Comparison of ENCODE assay signal across 22 cellular contexts in the genomic region with DNA sequence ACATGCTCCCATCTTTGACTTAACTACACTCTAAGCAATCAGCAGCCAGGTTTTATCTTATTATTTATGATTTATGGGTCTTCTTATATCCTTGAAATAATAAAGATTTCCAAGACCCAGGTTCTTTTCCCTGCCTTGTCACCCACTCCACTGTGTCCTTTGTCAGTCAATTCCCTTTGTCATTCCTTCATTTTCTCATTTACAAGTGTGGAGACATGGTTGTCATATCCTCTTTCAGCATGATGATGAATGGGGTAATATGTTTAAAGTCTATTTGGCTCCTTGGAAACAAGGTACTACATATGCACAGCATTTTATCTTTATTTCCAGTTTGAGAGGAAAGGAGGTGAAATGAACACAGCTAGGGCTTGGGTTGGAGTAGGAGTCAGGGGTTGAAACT.
A peak's percentile ranks its signal among the peaks of the same experiment; 100 is the strongest.
DNase-seq lines count a peak whose midpoint lies in the region; ATAC-seq, FAIRE-seq and TF ChIP-seq lines count a peak whose summit lies in the region.
"Had no signal": no experiment of that assay in that cellular context is flagged by ENCODE, and none has a peak within 500 bp of the region (broad histone marks: within the 10 kb centered on the region; RNA-seq: fewer than 3 reads in every experiment).

No MANE protein-coding gene starts in this region.

- FAIRE-seq in GM12878 (lab: Jason Lieb, UNC), result peak; percentile 38
- FAIRE-seq: A204.1, G401.6, GM12892, GM18507 had no signal

- no peak overlapping the region for H3K4me2 ChIP-seq in GM12878 (ENCODE audit: control insufficient read depth, insufficient read depth)
- no peak overlapping the region for H3K4me2 ChIP-seq in smooth muscle cell
- H3K4me2 ChIP-seq: BLaER1 had no signal

- H3K27me3 ChIP-seq in GM12878 (replicated peaks in 1 of 2; ENCODE audit: control insufficient read depth in 2 of 2, insufficient read depth in 2 of 2, low read length in 1 of 2) (no peaks in the 10 kb centered on the region), endodermal cell (ENCODE audit: control insufficient read depth, insufficient read depth, low read length, poor library complexity, severe bottlenecking) (no peaks in the 10 kb centered on the region), smooth muscle cell (ENCODE audit: low read depth) (no peaks in the 10 kb centered on the region), Peyer's patch (no peaks in the 10 kb centered on the region)
- H3K27me3 ChIP-seq: BE2C, BLaER1 had no signal

- intact Hi-C loops in GM12878 (cut with micrococcal nuclease; ENCODE audit: unreplicated experiment), result no loop called here

- TF ChIP-seq CTCF in GM12878 (IDR thresholded peaks at IDR 0.05 in 2 of 3, conservative IDR thresholded peaks at IDR 0.05 in 1 of 3; ENCODE audit: control insufficient read depth in 2 of 3, extremely low read depth in 1 of 3, insufficient read depth in 1 of 3, low read depth in 3 of 3, low read length in 3 of 3) (no peak), endodermal cell (conservative IDR thresholded peaks at IDR 0.05) (no peak), smooth muscle cell (IDR thresholded peaks at IDR 0.05; ENCODE audit: borderline replicate concordance, insufficient read depth, poor library complexity, severe bottlenecking) (no peak), Peyer's patch (IDR thresholded peaks at IDR 0.05) (no peak)

- H3K4me3 Mint-ChIP-seq in endodermal cell, result no peak overlapping the region
- H3K4me3 Mint-ChIP-seq: CD14-positive monocyte; CD4-positive, alpha-beta memory T cell; CD4-positive, CD25-positive, alpha-beta regulatory T cell; CD8-positive, alpha-beta memory T cell had no signal

- no peak for ATAC-seq in GM12878
- ATAC-seq in GM21825 (IDR thresholded peaks at IDR 0.05; ENCODE audit: unreplicated experiment), result no peak

- H3K4me1 ChIP-seq in GM12878 (ENCODE audit: control insufficient read depth, insufficient read depth, low read length) (no peaks in the 10 kb centered on the region), endodermal cell (ENCODE audit: control insufficient read depth, insufficient read depth, low read length) (no peaks in the 10 kb centered on the region), smooth muscle cell (ENCODE audit: low read depth) (no peaks in the 10 kb centered on the region), Peyer's patch (no peaks in the 10 kb centered on the region)
- H3K4me1 ChIP-seq: BE2C, BLaER1 had no signal

- no peaks in the 10 kb centered on the region for H3F3A ChIP-seq in smooth muscle cell (ENCODE audit: low read depth)

- no peaks in the 10 kb centered on the region for H4K20me1 ChIP-seq in GM12878 (ENCODE audit: control insufficient read depth, insufficient read depth)
- H4K20me1 ChIP-seq in smooth muscle cell (ENCODE audit: low read depth), result no peaks in the 10 kb centered on the region
- H4K20me1 ChIP-seq: BLaER1 had no signal

- H3K36me3 ChIP-seq in GM12878 (ENCODE audit: control insufficient read depth in 2 of 2, insufficient read depth in 2 of 2, low read length in 1 of 2), result no peaks in the 10 kb centered on the region
- H3K36me3 ChIP-seq in endodermal cell (ENCODE audit: control insufficient read depth, insufficient read depth, low read length), result no peaks in the 10 kb centered on the region
- no peaks in the 10 kb centered on the region for H3K36me3 ChIP-seq in smooth muscle cell (ENCODE audit: low read depth)
- H3K36me3 ChIP-seq in Peyer's patch, result no peaks in the 10 kb centered on the region
- H3K36me3 ChIP-seq: BE2C, BLaER1 had no signal

- H3K9ac ChIP-seq in GM12878 (ENCODE audit: control insufficient read depth, insufficient read depth, low read length) (no peak overlapping the region), endodermal cell (ENCODE audit: extremely low read depth, low read length, poor library complexity, severe bottlenecking) (no peak overlapping the region), smooth muscle cell (ENCODE audit: low read depth) (no peak overlapping the region)
- H3K9ac ChIP-seq: BLaER1 had no signal

- DNase-seq in GM12878 (ENCODE audit: low read depth, low spot score) (no peak), endodermal cell (no peak), smooth muscle cell (lab: John Stamatoyannopoulos, UW; ENCODE audit: unreplicated experiment) (no peak), Peyer's patch (no peak)
- DNase-seq: 8988T; ACHN; BE2C; C1 segment of cervical spinal cord; CD4-positive, alpha-beta memory T cell; CD4-positive, CD25-positive, alpha-beta regulatory T cell; CD8-positive, alpha-beta memory T cell; COR-L47; DMS 273 treated with DMSO at 0.1 percent for 48 hours; DMS79 treated with DMSO at 0.1 percent for 48 hours; GF-D8 had no signal

- H3K27ac ChIP-seq in GM12878 (ENCODE audit: control insufficient read depth, insufficient read depth) (no peak overlapping the region), endodermal cell (ENCODE audit: low read depth, low read length) (peak overlapping the region; percentile 34), smooth muscle cell (ENCODE audit: low read depth) (no peak overlapping the region), Peyer's patch (no peak overlapping the region)
- H3K27ac ChIP-seq: BLaER1 had no signal

- no peak for TF ChIP-seq RAD21 in GM12878 (IDR thresholded peaks at IDR 0.05; ENCODE audit: insufficient read depth, low read depth, low read length)

- H3K4me3 ChIP-seq in GM12878 (no peak overlapping the region), endodermal cell (ENCODE audit: low read length) (no peak overlapping the region), smooth muscle cell (no peak overlapping the region), Peyer's patch (no peak overlapping the region)
- H3K4me3 ChIP-seq: BLaER1 had no signal

- POLR2A ChIA-PET in GM12878 (lab: Charles Lee), result no interaction called here

- SMC1A ChIA-PET in GM12878 (lab: Charles Lee; ENCODE audit: uncharacterized antibody, unreplicated experiment), result no interaction called here

- H3K79me2 ChIP-seq in GM12878 (ENCODE audit: control insufficient read depth, insufficient read depth, low read length), result no peaks in the 10 kb centered on the region
- H3K79me2 ChIP-seq in smooth muscle cell (ENCODE audit: low read depth), result no peaks in the 10 kb centered on the region

- H3K9me3 Mint-ChIP-seq in endodermal cell, result no peaks in the 10 kb centered on the region

- no peak for TF ChIP-seq EP300 in GM12878 (IDR thresholded peaks at IDR 0.05; ENCODE audit: borderline replicate concordance in 1 of 2, control insufficient read depth in 1 of 2, low read depth in 2 of 2, low read length in 2 of 2)

- RAD21 ChIA-PET in GM12878 (lab: Charles Lee; ENCODE audit: unreplicated experiment), result no interaction called here

- H3K36me3 Mint-ChIP-seq in endodermal cell (ENCODE audit: low read depth), result no peaks in the 10 kb centered on the region
- H3K36me3 Mint-ChIP-seq: CD14-positive monocyte; CD4-positive, alpha-beta memory T cell; CD4-positive, CD25-positive, alpha-beta regulatory T cell; CD8-positive, alpha-beta memory T cell had no signal

- no peaks in the 10 kb centered on the region for H3K27me3 Mint-ChIP-seq in endodermal cell (ENCODE audit: insufficient read depth)
- H3K27me3 Mint-ChIP-seq: CD4-positive, alpha-beta memory T cell had no signal

- no TSS peak for BruUV-seq in GM12878 (replicated peaks; lab: Mats Ljungman, UMichigan)

- no peaks in the 10 kb centered on the region for H3K4me1 Mint-ChIP-seq in endodermal cell
- H3K4me1 Mint-ChIP-seq: CD14-positive monocyte; CD4-positive, alpha-beta memory T cell; CD4-positive, CD25-positive, alpha-beta regulatory T cell; CD8-positive, alpha-beta memory T cell had no signal

- TF ChIP-seq POLR2A in GM12878 (IDR thresholded peaks at IDR 0.05; ENCODE audit: low read depth, low read length) (no peak), Peyer's patch (IDR thresholded peaks at IDR 0.05) (no peak)

- in situ Hi-C loops in GM12878 (cut with MboI), result no loop called here

- H2AFZ ChIP-seq in GM12878 (ENCODE audit: control insufficient read depth, low read depth, low read length), result no peak overlapping the region
- peak overlapping the region; percentile 28 for H2AFZ ChIP-seq in smooth muscle cell (ENCODE audit: low read depth)

- no peak overlapping the region for H3K27ac Mint-ChIP-seq in endodermal cell
- H3K27ac Mint-ChIP-seq: CD14-positive monocyte; CD4-positive, alpha-beta memory T cell; CD4-positive, CD25-positive, alpha-beta regulatory T cell; CD8-positive, alpha-beta memory T cell had no signal

- H3K9me3 ChIP-seq in GM12878 (replicated peaks; ENCODE audit: control insufficient read depth, insufficient read depth, low read length), result no peaks in the 10 kb centered on the region
- no peaks in the 10 kb centered on the region for H3K9me3 ChIP-seq in endodermal cell (ENCODE audit: control insufficient read depth, low read length)
- H3K9me3 ChIP-seq in smooth muscle cell (replicated peaks; ENCODE audit: low read depth), result no peaks in the 10 kb centered on the region
- H3K9me3 ChIP-seq in Peyer's patch, result no peaks in the 10 kb centered on the region
- H3K9me3 ChIP-seq: BE2C, BLaER1 had no signal

- CTCF ChIA-PET in GM12878 (lab: Yijun Ruan, JAX), result no interaction called here

TF ChIP-seq in GM12878, 131 proteins besides CTCF, POLR2A, EP300 and RAD21 (continues in another document):
- TF ChIP-seq, protein P1, sequence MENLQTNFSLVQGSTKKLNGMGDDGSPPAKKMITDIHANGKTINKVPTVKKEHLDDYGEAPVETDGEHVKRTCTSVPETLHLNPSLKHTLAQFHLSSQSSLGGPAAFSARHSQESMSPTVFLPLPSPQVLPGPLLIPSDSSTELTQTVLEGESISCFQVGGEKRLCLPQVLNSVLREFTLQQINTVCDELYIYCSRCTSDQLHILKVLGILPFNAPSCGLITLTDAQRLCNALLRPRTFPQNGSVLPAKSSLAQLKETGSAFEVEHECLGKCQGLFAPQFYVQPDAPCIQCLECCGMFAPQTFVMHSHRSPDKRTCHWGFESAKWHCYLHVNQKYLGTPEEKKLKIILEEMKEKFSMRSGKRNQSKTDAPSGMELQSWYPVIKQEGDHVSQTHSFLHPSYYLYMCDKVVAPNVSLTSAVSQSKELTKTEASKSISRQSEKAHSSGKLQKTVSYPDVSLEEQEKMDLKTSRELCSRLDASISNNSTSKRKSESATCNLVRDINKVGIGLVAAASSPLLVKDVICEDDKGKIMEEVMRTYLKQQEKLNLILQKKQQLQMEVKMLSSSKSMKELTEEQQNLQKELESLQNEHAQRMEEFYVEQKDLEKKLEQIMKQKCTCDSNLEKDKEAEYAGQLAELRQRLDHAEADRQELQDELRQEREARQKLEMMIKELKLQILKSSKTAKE (IDR thresholded peaks at IDR 0.05; ENCODE audit: low read depth, poor library complexity, severe bottlenecking), result no peak
- TF ChIP-seq TAF1 (IDR thresholded peaks at IDR 0.05; ENCODE audit: borderline replicate concordance, low read depth, low read length), result no peak
- TF ChIP-seq HDAC2 (IDR thresholded peaks at IDR 0.05), result no peak
- no peak for TF ChIP-seq GABPA (IDR thresholded peaks at IDR 0.05; ENCODE audit: low read depth)
- no peak for TF ChIP-seq RB1 (IDR thresholded peaks at IDR 0.05; ENCODE audit: borderline replicate concordance)
- TF ChIP-seq MYB (IDR thresholded peaks at IDR 0.05; ENCODE audit: borderline replicate concordance, low read depth, low read length), result no peak
- TF ChIP-seq SPI1 (IDR thresholded peaks at IDR 0.05; ENCODE audit: borderline replicate concordance, insufficient read depth, low read depth, low read length), result no peak
